8 cellular contexts compared by ENCODE assay signal in genomic region chr1:97919568-97920261, GRCh38. TPM values are rescaled to one million over a fixed set of nuclear protein-coding genes. Genes with fewer than 3 reads are reported as not detected.
DNase-seq lines count a peak whose midpoint lies in the region; ATAC-seq, FAIRE-seq and TF ChIP-seq lines count a peak whose summit lies in the region.

No MANE protein-coding gene starts in this region.

- H3K4me3 ChIP-seq in Caco-2 (ENCODE audit: low read depth, low read length) (peak overlapping the region; percentile 59), Loucy (ENCODE audit: low read length, poor library complexity, severe bottlenecking) (peak overlapping the region; percentile 79), cardiac fibroblast (replicated peaks in 1 of 2; ENCODE audit: low read depth in 2 of 2, low read length in 2 of 2) (peak overlapping the region; percentile 93 to 94), muscle layer of duodenum (ENCODE audit: low read depth in 1 of 2, low read length in 2 of 2) (peak overlapping the region; percentile 96)

- H3K9me3 ChIP-seq in Caco-2 (no peaks in the 10 kb centered on the region), Loucy (ENCODE audit: insufficient read depth, low read depth, low read length) (no peaks in the 10 kb centered on the region), muscle layer of duodenum (ENCODE audit: control insufficient read depth in 1 of 2, low read length in 2 of 2) (no peaks in the 10 kb centered on the region)

- H3K9me2 ChIP-seq in Loucy (replicated peaks; ENCODE audit: low read depth, low read length) = no peaks in the 10 kb centered on the region

- ATAC-seq in GM19328 (IDR thresholded peaks at IDR 0.05; ENCODE audit: unreplicated experiment) = no peak
- no peak for ATAC-seq in HG03025 (IDR thresholded peaks at IDR 0.05; ENCODE audit: low FRiP score, unreplicated experiment)

- H3K36me3 ChIP-seq in Caco-2 (ENCODE audit: control insufficient read depth, insufficient read depth, low read length) (no peaks in the 10 kb centered on the region), Loucy (ENCODE audit: insufficient read depth, low read length) (no peaks in the 10 kb centered on the region), muscle layer of duodenum (ENCODE audit: control insufficient read depth in 1 of 2, insufficient read depth in 2 of 2, low read length in 2 of 2) (peaks cover 0 to 6% of the 10 kb centered on the region in 2 donors)

- H3K9ac ChIP-seq in Loucy (ENCODE audit: low read depth, low read length, poor library complexity, severe bottlenecking) = peak overlapping the region; percentile 83

- CTCF ChIA-PET in Caco-2 (lab: Charles Lee) = no interaction called here

- H3K4me3 Mint-ChIP-seq in Caco-2 (ENCODE audit: unreplicated experiment) = peak overlapping the region; percentile 91

- H2AFZ ChIP-seq in Loucy (ENCODE audit: low read length) = peak overlapping the region; percentile 28; the same call in 1 of the 2 replicates

- H3K36me3 Mint-ChIP-seq in Caco-2 (ENCODE audit: insufficient read depth, unreplicated experiment) = no peaks in the 10 kb centered on the region

- TF ChIP-seq POLR2A in GM12891 (IDR thresholded peaks at IDR 0.05; ENCODE audit: low read depth, low read length) = no peak

- intact Hi-C loops in Caco-2 (cut with micrococcal nuclease; ENCODE audit: unreplicated experiment) = loop anchor here (1.0 to 5.0 kb wide), 2 partner anchors 358 to 538 kb away; no protein-coding TSS in a partner anchor

- peaks cover 13% of the 10 kb centered on the region for H3K4me1 Mint-ChIP-seq in Caco-2 (ENCODE audit: low read depth, unreplicated experiment)

- H3K4me1 ChIP-seq in Caco-2 (no peaks in the 10 kb centered on the region), Loucy (ENCODE audit: insufficient read depth, low read length, poor library complexity, severe bottlenecking) (peaks cover 37% of the 10 kb centered on the region), muscle layer of duodenum (ENCODE audit: control insufficient read depth in 1 of 2, insufficient read depth in 2 of 2, low read length in 2 of 2) (peaks cover 7 to 22% of the 10 kb centered on the region in 2 donors)

- H3F3A ChIP-seq in Loucy (ENCODE audit: low read depth) = 0 out of 2 replicates have a peak, but pooled peaks cover 2% of the 10 kb centered on the region

- no peaks in the 10 kb centered on the region for H3K27me3 Mint-ChIP-seq in Caco-2 (ENCODE audit: insufficient read depth, unreplicated experiment)

- no peaks in the 10 kb centered on the region for H4K20me1 ChIP-seq in Loucy (ENCODE audit: insufficient read depth, low read length, poor library complexity, severe bottlenecking)

- peak overlapping the region; percentile 90 for H3K27ac ChIP-seq in muscle layer of duodenum (ENCODE audit: low read length)

- no peak overlapping the region for H3K27ac Mint-ChIP-seq in Caco-2 (ENCODE audit: unreplicated experiment)

- TF ChIP-seq CTCF in Caco-2 (IDR thresholded peaks at IDR 0.05; ENCODE audit: insufficient read depth in 1 of 2, low read depth in 1 of 2, low read length in 1 of 2, severe bottlenecking in 1 of 2, unreplicated experiment in 1 of 2) (no peak), Loucy (conservative IDR thresholded peaks at IDR 0.05; ENCODE audit: low read length) (no peak), cardiac fibroblast (IDR thresholded peaks at IDR 0.05; ENCODE audit: low read depth, low read length) (no peak)

- BruUV-seq in Caco-2 (replicated peaks; lab: Mats Ljungman, UMichigan) = no TSS peak

- H3K27me3 ChIP-seq in Caco-2 (replicated peaks; ENCODE audit: control insufficient read depth, insufficient read depth, low read length) (no peaks in the 10 kb centered on the region), Loucy (ENCODE audit: insufficient read depth, low read length, poor library complexity, severe bottlenecking) (no peaks in the 10 kb centered on the region), muscle layer of duodenum (ENCODE audit: low read depth, low read length) (no peaks in the 10 kb centered on the region)

- DNase-seq in Caco-2 (no peak), cardiac fibroblast (ENCODE audit: low read depth in 2 of 2) (peak; percentile 51 to 62), NCI-H345 (lab: John Stamatoyannopoulos, UW) (no peak), GM12891 (ENCODE audit: insufficient read length, low spot score) (no peak)

- POLR2A ChIA-PET in Caco-2 (lab: Charles Lee) = no interaction called here

- H3K9me3 Mint-ChIP-seq in Caco-2 (ENCODE audit: unreplicated experiment) = no peaks in the 10 kb centered on the region

- peak overlapping the region; percentile 82 for H3K4me2 ChIP-seq in Loucy (ENCODE audit: low read depth, low read length, poor library complexity, severe bottlenecking)

- peaks cover 58% of the 10 kb centered on the region for H3K79me2 ChIP-seq in Loucy (ENCODE audit: insufficient read depth, low read length)

- no peak for FAIRE-seq in GM12891 (lab: Jason Lieb, UNC)

TF ChIP-seq in GM12891, 5 proteins besides CTCF, POLR2A, EP300 and RAD21:
- TF ChIP-seq POLR2AphosphoS5 (IDR thresholded peaks at IDR 0.05; ENCODE audit: low read depth, low read length) (no peak), PAX5 (IDR thresholded peaks at IDR 0.05; ENCODE audit: insufficient read depth, low read length, severe bottlenecking) (no peak), POU2F2 (IDR thresholded peaks at IDR 0.05; ENCODE audit: low read depth, low read length) (no peak), SPI1 (IDR thresholded peaks at IDR 0.05; ENCODE audit: low read depth, low read length) (no peak), TAF1 (IDR thresholded peaks at IDR 0.05; ENCODE audit: low read depth, low read length) (no peak)

RNA-seq across cellular contexts. Expression of gene DPYD, which starts 1.1 kb away (rescaled TPM):
- total RNA-seq in Caco-2 (2022) = 7.0 and 7.6 TPM in 2 replicates
- 1.8 TPM for polyA plus RNA-seq in GM12891 (2012; ENCODE audit: low read depth, missing spikeins)

Comparison
In these comparisons a context has a peak if more than half of its experiments do, and no peak if none do; other contexts are left out.
1. DNase-seq: peak in cardiac fibroblast (2 of 2); none in Caco-2 (0 of 2), NCI-H345 (single experiment) and GM12891 (single experiment).
2. Peak in every context shown above with its lines, with median percentiles within 50 percentile points of each other: H3K4me3 ChIP-seq.